Comparison of ENCODE assay signal across 4 cellular contexts in genomic region chr16:72810480-72810879, GRCh38.
TF ChIP-seq lines count a peak whose summit lies in the region.

No MANE protein-coding gene starts in this region.

TF ChIP-seq in A549, 52 proteins besides CTCF, POLR2A, EP300 and RAD21:
- TF ChIP-seq RARB (CRISPR knock-in tag; IDR thresholded peaks at IDR 0.05), result no peak
- TF ChIP-seq MAFK (IDR thresholded peaks at IDR 0.05; ENCODE audit: partially characterized antibody), result peak; percentile 68
- TF ChIP-seq MAZ (IDR thresholded peaks at IDR 0.05; ENCODE audit: borderline replicate concordance, low read depth, low read length), result no peak

TF ChIP-seq in IMR-90, 13 proteins besides CTCF, POLR2A, EP300 and RAD21:
- no peak for TF ChIP-seq RCOR1 (IDR thresholded peaks at IDR 0.05; ENCODE audit: insufficient replicate concordance, low read length)
- TF ChIP-seq BHLHE40 (IDR thresholded peaks at IDR 0.05; ENCODE audit: low read depth, low read length), result no peak
- TF ChIP-seq MAFK (IDR thresholded peaks at IDR 0.05; ENCODE audit: low read depth, low read length), result peak; percentile 50

TF ChIP-seq in HepG2, 621 proteins besides CTCF, POLR2A, EP300 and RAD21:
- TF ChIP-seq SAP130 (CRISPR knock-in tag; IDR thresholded peaks at IDR 0.05; ENCODE audit: low read depth) (no peak), MAFF (IDR thresholded peaks at IDR 0.05; ENCODE audit: low read depth, low read length) (peak; percentile 82), MXD4 (CRISPR knock-in tag; IDR thresholded peaks at IDR 0.05) (no peak), MAFK (conservative IDR thresholded peaks at IDR 0.05 in 1 of 2, IDR thresholded peaks at IDR 0.05 in 1 of 2; ENCODE audit: low read length in 2 of 2) (peak; percentile 78 to 83)

TF ChIP-seq in GM23338, 12 proteins besides CTCF, POLR2A, EP300 and RAD21:
- no peak for TF ChIP-seq ZNF114 (CRISPR knock-in tag; IDR thresholded peaks at IDR 0.05)
- TF ChIP-seq JUNB (IDR thresholded peaks at IDR 0.05; ENCODE audit: unreplicated experiment), result no peak
- TF ChIP-seq EZH2phosphoT487 (IDR thresholded peaks at IDR 0.05; ENCODE audit: unreplicated experiment), result no peak
- TF ChIP-seq POLR2AphosphoS5 (IDR thresholded peaks at IDR 0.05; ENCODE audit: low read depth), result no peak
- TF ChIP-seq STAT1 (IDR thresholded peaks at IDR 0.05; ENCODE audit: unreplicated experiment), result no peak
- TF ChIP-seq, protein P1, sequence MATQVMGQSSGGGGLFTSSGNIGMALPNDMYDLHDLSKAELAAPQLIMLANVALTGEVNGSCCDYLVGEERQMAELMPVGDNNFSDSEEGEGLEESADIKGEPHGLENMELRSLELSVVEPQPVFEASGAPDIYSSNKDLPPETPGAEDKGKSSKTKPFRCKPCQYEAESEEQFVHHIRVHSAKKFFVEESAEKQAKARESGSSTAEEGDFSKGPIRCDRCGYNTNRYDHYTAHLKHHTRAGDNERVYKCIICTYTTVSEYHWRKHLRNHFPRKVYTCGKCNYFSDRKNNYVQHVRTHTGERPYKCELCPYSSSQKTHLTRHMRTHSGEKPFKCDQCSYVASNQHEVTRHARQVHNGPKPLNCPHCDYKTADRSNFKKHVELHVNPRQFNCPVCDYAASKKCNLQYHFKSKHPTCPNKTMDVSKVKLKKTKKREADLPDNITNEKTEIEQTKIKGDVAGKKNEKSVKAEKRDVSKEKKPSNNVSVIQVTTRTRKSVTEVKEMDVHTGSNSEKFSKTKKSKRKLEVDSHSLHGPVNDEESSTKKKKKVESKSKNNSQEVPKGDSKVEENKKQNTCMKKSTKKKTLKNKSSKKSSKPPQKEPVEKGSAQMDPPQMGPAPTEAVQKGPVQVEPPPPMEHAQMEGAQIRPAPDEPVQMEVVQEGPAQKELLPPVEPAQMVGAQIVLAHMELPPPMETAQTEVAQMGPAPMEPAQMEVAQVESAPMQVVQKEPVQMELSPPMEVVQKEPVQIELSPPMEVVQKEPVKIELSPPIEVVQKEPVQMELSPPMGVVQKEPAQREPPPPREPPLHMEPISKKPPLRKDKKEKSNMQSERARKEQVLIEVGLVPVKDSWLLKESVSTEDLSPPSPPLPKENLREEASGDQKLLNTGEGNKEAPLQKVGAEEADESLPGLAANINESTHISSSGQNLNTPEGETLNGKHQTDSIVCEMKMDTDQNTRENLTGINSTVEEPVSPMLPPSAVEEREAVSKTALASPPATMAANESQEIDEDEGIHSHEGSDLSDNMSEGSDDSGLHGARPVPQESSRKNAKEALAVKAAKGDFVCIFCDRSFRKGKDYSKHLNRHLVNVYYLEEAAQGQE (IDR thresholded peaks at IDR 0.05; ENCODE audit: unreplicated experiment), result no peak
- TF ChIP-seq EZH2 (IDR thresholded peaks at IDR 0.05; ENCODE audit: low read depth, unreplicated experiment), result no peak
- TF ChIP-seq CREB1 (CRISPR knock-in tag; IDR thresholded peaks at IDR 0.05; ENCODE audit: low read depth), result no peak
- TF ChIP-seq ZNF331 (CRISPR knock-in tag; IDR thresholded peaks at IDR 0.05; ENCODE audit: low read depth), result no peak
- TF ChIP-seq NANOG (IDR thresholded peaks at IDR 0.05; ENCODE audit: borderline replicate concordance), result no peak
- TF ChIP-seq, protein P2, sequence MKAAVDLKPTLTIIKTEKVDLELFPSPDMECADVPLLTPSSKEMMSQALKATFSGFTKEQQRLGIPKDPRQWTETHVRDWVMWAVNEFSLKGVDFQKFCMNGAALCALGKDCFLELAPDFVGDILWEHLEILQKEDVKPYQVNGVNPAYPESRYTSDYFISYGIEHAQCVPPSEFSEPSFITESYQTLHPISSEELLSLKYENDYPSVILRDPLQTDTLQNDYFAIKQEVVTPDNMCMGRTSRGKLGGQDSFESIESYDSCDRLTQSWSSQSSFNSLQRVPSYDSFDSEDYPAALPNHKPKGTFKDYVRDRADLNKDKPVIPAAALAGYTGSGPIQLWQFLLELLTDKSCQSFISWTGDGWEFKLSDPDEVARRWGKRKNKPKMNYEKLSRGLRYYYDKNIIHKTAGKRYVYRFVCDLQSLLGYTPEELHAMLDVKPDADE (IDR thresholded peaks at IDR 0.05), result no peak
- no peak for TF ChIP-seq ZNF462 (CRISPR knock-in tag; IDR thresholded peaks at IDR 0.05)
